ENCODE assay signal across 14 cellular contexts in genomic region chr11:28269621-28270020, GRCh38.
DNase-seq lines count a peak whose midpoint lies in the region; TF ChIP-seq lines count a peak whose summit lies in the region.
"Had no signal": no experiment of that assay in that cellular context is flagged by ENCODE, and none has a peak within 500 bp of the region (broad histone marks: within the 10 kb centered on the region; RNA-seq: fewer than 3 reads in every experiment).

No MANE protein-coding gene starts in this region.

- no peaks in the 10 kb centered on the region for H3K4me1 Mint-ChIP-seq in activated naive CD4-positive, alpha-beta T cell treated with anti-CD3 and anti-CD28 coated beads, Interleukin-2, amount 10 ng/mL, durations not matched to agents 7 days and 5 days
- H3K4me1 Mint-ChIP-seq: GM23338 had no signal

- no peak for TF ChIP-seq CTCF in retinal pigment epithelial cell (conservative IDR thresholded peaks at IDR 0.05; ENCODE audit: low read depth, low read length)

- H3K27ac Mint-ChIP-seq in activated naive CD4-positive, alpha-beta T cell treated with anti-CD3 and anti-CD28 coated beads, Interleukin-2, amount 10 ng/mL, durations not matched to agents 7 days and 5 days, result no peak overlapping the region
- H3K27ac Mint-ChIP-seq: CD14-positive monocyte; CD4-positive, alpha-beta memory T cell; GM23338 had no signal

- no peak overlapping the region for H3K4me3 ChIP-seq in retinal pigment epithelial cell (ENCODE audit: low read length)
- H3K4me3 ChIP-seq: BLaER1, GM23338, K562 had no signal

- H3K27me3 Mint-ChIP-seq in activated naive CD4-positive, alpha-beta T cell treated with anti-CD3 and anti-CD28 coated beads, Interleukin-2, amount 10 ng/mL, durations not matched to agents 7 days and 5 days, result no peaks in the 10 kb centered on the region
- H3K27me3 Mint-ChIP-seq: CD4-positive, alpha-beta memory T cell had no signal

- TF ChIP-seq RAD21 in Ishikawa (IDR thresholded peaks at IDR 0.05; ENCODE audit: low read depth), result no peak

- TF ChIP-seq EP300 in Ishikawa (IDR thresholded peaks at IDR 0.05; ENCODE audit: borderline replicate concordance), result no peak

- H3K36me3 Mint-ChIP-seq in activated naive CD4-positive, alpha-beta T cell treated with anti-CD3 and anti-CD28 coated beads, Interleukin-2, amount 10 ng/mL, durations not matched to agents 7 days and 5 days, result peaks cover 11% of the 10 kb centered on the region

- peaks cover 10% of the 10 kb centered on the region for H3K9me3 Mint-ChIP-seq in activated naive CD4-positive, alpha-beta T cell treated with anti-CD3 and anti-CD28 coated beads, Interleukin-2, amount 10 ng/mL, durations not matched to agents 7 days and 5 days

- H3K4me3 Mint-ChIP-seq in activated naive CD4-positive, alpha-beta T cell treated with anti-CD3 and anti-CD28 coated beads, Interleukin-2, amount 10 ng/mL, durations not matched to agents 7 days and 5 days, result no peak overlapping the region
- H3K4me3 Mint-ChIP-seq: CD14-positive monocyte; CD4-positive, alpha-beta memory T cell; GM23338 had no signal

- DNase-seq in cerebellar cortex (ENCODE audit: low spot score), result peak; percentile 34
- DNase-seq in retinal pigment epithelial cell (ENCODE audit: low read depth), result peak; percentile 71
- no peak for DNase-seq in activated naive CD4-positive, alpha-beta T cell treated with anti-CD3 and anti-CD28 coated beads, Interleukin-2, amount 10 ng/mL, durations not matched to agents 7 days and 5 days
- no peak for DNase-seq in activated CD4-positive, alpha-beta T cell treated with anti-CD3 and anti-CD28 coated beads, Interleukin-2, amount 50 U/mL, for 48 hours
- no peak for DNase-seq in NCI-H526 (lab: John Stamatoyannopoulos, UW)
- DNase-seq: ACHN; CD4-positive, alpha-beta memory T cell; DMS79 treated with DMSO at 0.1 percent for 48 hours; HCEC 1CT had no signal

- CTCF ChIA-PET in activated naive CD4-positive, alpha-beta T cell treated with anti-CD3 and anti-CD28 coated beads, Interleukin-2, amount 10 ng/mL, durations not matched to agents 7 days and 5 days (lab: Charles Lee), result no interaction called here

TF ChIP-seq in Ishikawa, 13 proteins besides CTCF, POLR2A, EP300 and RAD21:
- TF ChIP-seq CEBPB (IDR thresholded peaks at IDR 0.05) (no peak), TCF12 (IDR thresholded peaks at IDR 0.05; ENCODE audit: low read depth) (no peak), CREB1 (IDR thresholded peaks at IDR 0.05; ENCODE audit: low read depth) (no peak), USF1 (IDR thresholded peaks at IDR 0.05) (no peak), NFIC (IDR thresholded peaks at IDR 0.05) (0 out of 2 replicates have a peak, but pooled peaks have one; percentile 9), EGR1 (IDR thresholded peaks at IDR 0.05) (no peak)

Comparison
In these comparisons a context has a peak if more than half of its experiments do, and no peak if none do; other contexts are left out.
1. DNase-seq: peak in cerebellar cortex (single experiment) and retinal pigment epithelial cell (single experiment); none in activated naive CD4-positive, alpha-beta T cell treated with anti-CD3 and anti-CD28 coated beads, Interleukin-2, amount 10 ng/mL, durations not matched to agents 7 days and 5 days (single experiment), activated CD4-positive, alpha-beta T cell treated with anti-CD3 and anti-CD28 coated beads, Interleukin-2, amount 50 U/mL, for 48 hours (0 of 2) and NCI-H526 (0 of 2).